ENCODE assay signal across 18 cellular contexts in the genomic region with DNA sequence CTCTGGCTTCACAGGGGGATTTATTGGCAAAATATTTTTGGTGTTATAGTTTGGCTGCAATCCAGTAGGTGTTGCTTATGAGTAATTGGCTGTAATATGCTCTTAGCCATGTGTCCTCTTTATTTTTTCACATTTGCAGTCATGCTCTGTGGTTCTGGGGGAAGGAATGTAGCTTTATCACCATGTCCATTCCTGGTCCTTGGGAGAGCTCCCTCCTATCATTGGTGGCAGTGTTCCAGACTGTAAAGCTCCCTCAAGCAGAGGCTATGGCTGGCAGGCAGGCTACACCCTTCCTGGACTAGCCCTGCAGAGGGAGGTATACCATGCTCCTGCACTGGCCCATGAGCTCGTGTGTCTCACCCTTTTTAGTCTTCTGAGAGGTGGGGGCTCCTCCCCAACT.
DNase-seq lines count a peak whose midpoint lies in the region; ATAC-seq and TF ChIP-seq lines count a peak whose summit lies in the region.
"Had no signal": no experiment of that assay in that cellular context is flagged by ENCODE, and none has a peak within 500 bp of the region (broad histone marks: within the 10 kb centered on the region; RNA-seq: fewer than 3 reads in every experiment).

No MANE protein-coding gene starts in this region.

- H3K36me3 Mint-ChIP-seq in activated CD8-positive, alpha-beta memory T cell treated with anti-CD3 and anti-CD28 coated beads, Interleukin-2, amount 10 ng/mL, durations not matched to agents 7 days and 5 days, result no peaks in the 10 kb centered on the region
- H3K36me3 Mint-ChIP-seq: stimulated activated memory B cell treated with anti-CD40 and anti-IgM and Interleukin-4, amounts not matched to agents 10 μg/mL and 1 μg/mL and 100 μg/mL, for 72 hours had no signal

- no peak overlapping the region for H3K27ac Mint-ChIP-seq in activated CD8-positive, alpha-beta memory T cell treated with anti-CD3 and anti-CD28 coated beads, Interleukin-2, amount 10 ng/mL, durations not matched to agents 7 days and 5 days
- H3K27ac Mint-ChIP-seq: activated CD4-positive, alpha-beta memory T cell treated with anti-CD3 and anti-CD28 coated beads, Interleukin-2, amount 10 ng/mL, durations not matched to agents 7 days and 5 days; activated T-helper 1 cell treated with anti-CD3 and anti-CD28 coated beads, Interleukin-12 subunit alpha, Interleukin-12 subunit beta, Interleukin-2, Interleukin-4 antibody, amounts not matched to agents 30 ng/mL and 10 ng/mL and 1 ng/mL, durations not matched to agents 14 hours and 24 hours and 36 hours; nephron; stimulated activated memory B cell treated with anti-CD40 and anti-IgM and Interleukin-4, amounts not matched to agents 10 μg/mL and 1 μg/mL and 100 μg/mL, for 72 hours had no signal

- ATAC-seq in HG02678 (IDR thresholded peaks at IDR 0.05; ENCODE audit: unreplicated experiment), result no peak
- no peak for ATAC-seq in activated CD8-positive, alpha-beta memory T cell treated with anti-CD3 and anti-CD28 coated beads, Interleukin-2, amount 10 ng/mL, durations not matched to agents 7 days and 5 days
- ATAC-seq: lower lobe of right lung; sciatic nerve; stimulated activated memory B cell treated with anti-CD40 and anti-IgM and Interleukin-4, amounts not matched to agents 10 μg/mL and 1 μg/mL and 100 μg/mL, for 72 hours had no signal

- no peak overlapping the region for H3K4me3 Mint-ChIP-seq in activated CD8-positive, alpha-beta memory T cell treated with anti-CD3 and anti-CD28 coated beads, Interleukin-2, amount 10 ng/mL, durations not matched to agents 7 days and 5 days
- H3K4me3 Mint-ChIP-seq: activated CD4-positive, alpha-beta memory T cell treated with anti-CD3 and anti-CD28 coated beads, Interleukin-2, amount 10 ng/mL, durations not matched to agents 7 days and 5 days; activated T-helper 1 cell treated with anti-CD3 and anti-CD28 coated beads, Interleukin-12 subunit alpha, Interleukin-12 subunit beta, Interleukin-2, Interleukin-4 antibody, amounts not matched to agents 30 ng/mL and 10 ng/mL and 1 ng/mL, durations not matched to agents 14 hours and 24 hours and 36 hours; nephron; stimulated activated memory B cell treated with anti-CD40 and anti-IgM and Interleukin-4, amounts not matched to agents 10 μg/mL and 1 μg/mL and 100 μg/mL, for 72 hours had no signal

- CTCF ChIA-PET in activated CD8-positive, alpha-beta memory T cell treated with anti-CD3 and anti-CD28 coated beads, Interleukin-2, amount 10 ng/mL, durations not matched to agents 7 days and 5 days (lab: Charles Lee), result no interaction called here

- peak; percentile 18; the same call in 1 of the 2 replicates for TF ChIP-seq CTCF in BE2C (IDR thresholded peaks at IDR 0.05; ENCODE audit: low read depth, low read length)

- H3K4me1 ChIP-seq in BE2C, result no peaks in the 10 kb centered on the region
- H3K4me1 ChIP-seq: lower lobe of right lung, transverse colon had no signal

- H3K27me3 ChIP-seq in BE2C, result no peaks in the 10 kb centered on the region
- H3K27me3 ChIP-seq: transverse colon had no signal

- no peaks in the 10 kb centered on the region for H3K36me3 ChIP-seq in BE2C
- H3K36me3 ChIP-seq: lower lobe of right lung, transverse colon had no signal

- no peaks in the 10 kb centered on the region for H3K4me1 Mint-ChIP-seq in activated CD8-positive, alpha-beta memory T cell treated with anti-CD3 and anti-CD28 coated beads, Interleukin-2, amount 10 ng/mL, durations not matched to agents 7 days and 5 days
- H3K4me1 Mint-ChIP-seq: activated CD4-positive, alpha-beta memory T cell treated with anti-CD3 and anti-CD28 coated beads, Interleukin-2, amount 10 ng/mL, durations not matched to agents 7 days and 5 days; nephron; stimulated activated memory B cell treated with anti-CD40 and anti-IgM and Interleukin-4, amounts not matched to agents 10 μg/mL and 1 μg/mL and 100 μg/mL, for 72 hours had no signal

- peak; percentile 13 for DNase-seq in BE2C
- peak; percentile 3 for DNase-seq in HuH-7 (ENCODE audit: low spot score)
- DNase-seq in amniotic epithelial cell (ENCODE audit: low read depth), result peak; percentile 71
- peak; percentile 63 for DNase-seq in islet precursor cell
- DNase-seq in DMS114 treated with DMSO at 0.1 percent for 48 hours (lab: John Stamatoyannopoulos, UW; ENCODE audit: unreplicated experiment), result no peak
- no peak for DNase-seq in activated CD8-positive, alpha-beta memory T cell treated with anti-CD3 and anti-CD28 coated beads, Interleukin-2, amount 10 ng/mL, durations not matched to agents 7 days and 5 days
- no peak for DNase-seq in pons (ENCODE audit: low spot score)
- DNase-seq: activated CD4-positive, alpha-beta memory T cell treated with anti-CD3 and anti-CD28 coated beads, Interleukin-2, amount 10 ng/mL, durations not matched to agents 7 days and 5 days; amygdala; dermis blood vessel endothelial cell; lower lobe of right lung; NCI-H2029 treated with DMSO at 0.1 percent for 48 hours; transverse colon had no signal

- no peak overlapping the region for H3K4me3 ChIP-seq in BE2C (ENCODE audit: low read depth, low read length)
- H3K4me3 ChIP-seq: lower lobe of right lung, transverse colon had no signal

- peaks cover 6% of the 10 kb centered on the region for H3K9me3 Mint-ChIP-seq in activated CD8-positive, alpha-beta memory T cell treated with anti-CD3 and anti-CD28 coated beads, Interleukin-2, amount 10 ng/mL, durations not matched to agents 7 days and 5 days (ENCODE audit: low read depth)

- H3K9me3 ChIP-seq in BE2C, result no peaks in the 10 kb centered on the region
- H3K9me3 ChIP-seq: transverse colon had no signal

- no peaks in the 10 kb centered on the region for H3K27me3 Mint-ChIP-seq in activated CD8-positive, alpha-beta memory T cell treated with anti-CD3 and anti-CD28 coated beads, Interleukin-2, amount 10 ng/mL, durations not matched to agents 7 days and 5 days
- H3K27me3 Mint-ChIP-seq: activated CD4-positive, alpha-beta memory T cell treated with anti-CD3 and anti-CD28 coated beads, Interleukin-2, amount 10 ng/mL, durations not matched to agents 7 days and 5 days; stimulated activated memory B cell treated with anti-CD40 and anti-IgM and Interleukin-4, amounts not matched to agents 10 μg/mL and 1 μg/mL and 100 μg/mL, for 72 hours had no signal

Comparison
In these comparisons a context has a peak if more than half of its experiments do, and no peak if none do; other contexts are left out.
1. DNase-seq: peak in BE2C (single experiment), HuH-7 (single experiment), amniotic epithelial cell (single experiment) and islet precursor cell (single experiment); none in DMS114 treated with DMSO at 0.1 percent for 48 hours (single experiment), activated CD8-positive, alpha-beta memory T cell treated with anti-CD3 and anti-CD28 coated beads, Interleukin-2, amount 10 ng/mL, durations not matched to agents 7 days and 5 days (single experiment) and pons (single experiment).